In the genomic region with DNA sequence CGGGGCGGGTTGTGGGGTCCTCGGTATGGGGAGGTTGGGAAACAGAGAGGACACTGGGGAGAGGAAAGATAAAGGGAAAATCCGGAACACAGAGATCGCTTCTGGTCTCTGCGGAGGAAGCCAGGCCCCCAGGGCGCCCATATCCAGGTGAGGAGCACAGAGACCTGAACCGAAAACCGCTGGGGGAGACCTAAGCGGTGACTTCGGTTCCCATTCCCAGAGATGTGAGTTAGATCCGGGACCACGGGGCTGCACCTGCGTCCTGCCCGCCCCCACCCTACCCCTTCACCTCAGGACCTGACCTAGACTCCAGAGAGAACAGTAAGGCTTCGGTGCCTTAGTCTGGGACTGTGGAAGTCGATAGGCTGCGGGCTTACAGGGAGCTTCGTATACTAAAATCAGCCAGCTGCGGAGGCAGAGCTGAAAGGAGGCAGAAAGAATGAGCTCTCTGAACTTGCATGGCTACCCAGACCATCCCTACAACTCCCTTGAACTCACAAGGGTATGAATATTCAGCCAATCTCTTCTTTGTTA, we compare ENCODE assay signal across 8 cellular contexts. TPM values are rescaled to one million over a fixed set of nuclear protein-coding genes. Genes with fewer than 3 reads are reported as not detected.
DNase-seq lines count a peak whose midpoint lies in the region; ATAC-seq and TF ChIP-seq lines count a peak whose summit lies in the region.

No MANE protein-coding gene starts in this region.

- in situ Hi-C loops in Panc1 (cut with HindIII; ENCODE audit: low pct_unique_long_range_greater_than_20kb, low sequenced_read_pairs), result no loop called here

- DNase-seq in AG10803 (ENCODE audit: low read depth) (no peak), Panc1 (ENCODE audit: low read depth, low spot score) (no peak), endodermal cell (no peak), occipital lobe (lab: John Stamatoyannopoulos, UW) (no peak)
- no peak for DNase-seq in naive thymus-derived CD4-positive, alpha-beta T cell

- intact Hi-C loops in Panc1 (cut with micrococcal nuclease; ENCODE audit: unreplicated experiment), result no loop called here
- intact Hi-C loops in naive thymus-derived CD4-positive, alpha-beta T cell (cut with micrococcal nuclease), result loop anchor here (1.0 to 10.0 kb wide), 16 partner anchors 43 to 1531 kb away; a partner anchor contains a TSS

- 3 to 5% methylated on average over 13 to 20 of the region's 20 CpGs for WGBS in endodermal cell (ENCODE audit: insufficient coverage in 1 of 2, insufficient read length in 1 of 2), 2 experiments

- POLR2A ChIA-PET in Panc1 (lab: Charles Lee), result no interaction called here
- POLR2A ChIA-PET in naive thymus-derived CD4-positive, alpha-beta T cell (lab: Charles Lee), result interaction anchor here (0.5 to 1.4 kb wide), 5 partner anchors 280 to 431 kb away, joined by 3 to 4 read pairs (median 3); a partner anchor contains a TSS

- H3K9me3 ChIP-seq in Panc1 (ENCODE audit: control insufficient read depth, insufficient read depth, low read depth, low read length), result no peaks in the 10 kb centered on the region
- H3K9me3 ChIP-seq in endodermal cell (ENCODE audit: control insufficient read depth, low read length), result no peaks in the 10 kb centered on the region
- no peaks in the 10 kb centered on the region for H3K9me3 ChIP-seq in naive thymus-derived CD4-positive, alpha-beta T cell (ENCODE audit: control insufficient read depth in 2 of 3, low read length in 3 of 3)

- peak overlapping the region; percentile 92 for H3K4me3 ChIP-seq in AG10803 (ENCODE audit: low read length)
- H3K4me3 ChIP-seq in Panc1 (ENCODE audit: low read depth in 2 of 2, low read length in 2 of 2), result peak overlapping the region; percentile 90
- peak overlapping the region; percentile 100 for H3K4me3 ChIP-seq in endodermal cell (ENCODE audit: low read length)
- peak overlapping the region; percentile 71 for H3K4me3 ChIP-seq in naive thymus-derived CD4-positive, alpha-beta T cell (ENCODE audit: low read length)

- peaks cover 2% of the 10 kb centered on the region for H3K36me3 Mint-ChIP-seq in endodermal cell (ENCODE audit: low read depth)
- H3K36me3 Mint-ChIP-seq in naive thymus-derived CD4-positive, alpha-beta T cell, result peaks cover 0 to 9% (median 3%) of the 10 kb centered on the region in 5 donors

- peaks cover 27% of the 10 kb centered on the region for H3K4me1 ChIP-seq in Panc1 (ENCODE audit: control insufficient read depth, insufficient read depth, low read length)
- H3K4me1 ChIP-seq in endodermal cell (ENCODE audit: control insufficient read depth, insufficient read depth, low read length), result peaks cover 2% of the 10 kb centered on the region
- H3K4me1 ChIP-seq in naive thymus-derived CD4-positive, alpha-beta T cell (ENCODE audit: control insufficient read depth in 2 of 2, insufficient read depth in 2 of 2, low read length in 2 of 2), result peaks cover 18 to 47% of the 10 kb centered on the region in 2 donors

- H3K27ac ChIP-seq in Panc1 (ENCODE audit: low read length) (peak overlapping the region; percentile 90), endodermal cell (ENCODE audit: low read depth, low read length) (peak overlapping the region; percentile 88)
- peak overlapping the region; percentile 99 for H3K27ac ChIP-seq in naive thymus-derived CD4-positive, alpha-beta T cell (ENCODE audit: low read depth, low read length)

- no peaks in the 10 kb centered on the region for H3K27me3 ChIP-seq in Panc1 (ENCODE audit: control insufficient read depth, insufficient read depth, low read length)
- H3K27me3 ChIP-seq in endodermal cell (ENCODE audit: control insufficient read depth, insufficient read depth, low read length, poor library complexity, severe bottlenecking), result no peaks in the 10 kb centered on the region
- no peaks in the 10 kb centered on the region for H3K27me3 ChIP-seq in naive thymus-derived CD4-positive, alpha-beta T cell (ENCODE audit: control insufficient read depth in 2 of 2, insufficient read depth in 2 of 2, low read length in 2 of 2)

- H3K27ac Mint-ChIP-seq in endodermal cell, result peak overlapping the region; percentile 99
- H3K27ac Mint-ChIP-seq in naive thymus-derived CD4-positive, alpha-beta T cell, result peak overlapping the region; percentile 94 to 100 (median 96)

- TF ChIP-seq CTCF in AG10803 (conservative IDR thresholded peaks at IDR 0.05; ENCODE audit: low read length) (no peak), Panc1 (IDR thresholded peaks at IDR 0.05) (no peak), endodermal cell (conservative IDR thresholded peaks at IDR 0.05) (no peak)

- H3K4me3 Mint-ChIP-seq in endodermal cell, result peak overlapping the region; percentile 99
- peak overlapping the region; percentile 94 to 100 (median 99) for H3K4me3 Mint-ChIP-seq in naive thymus-derived CD4-positive, alpha-beta T cell

- no peaks in the 10 kb centered on the region for H3K27me3 Mint-ChIP-seq in endodermal cell (ENCODE audit: insufficient read depth)
- no peaks in the 10 kb centered on the region for H3K27me3 Mint-ChIP-seq in naive thymus-derived CD4-positive, alpha-beta T cell

- H3K4me1 Mint-ChIP-seq in endodermal cell, result peaks cover 18% of the 10 kb centered on the region
- peaks cover 34 to 54% (median 45%) of the 10 kb centered on the region in 7 donors for H3K4me1 Mint-ChIP-seq in naive thymus-derived CD4-positive, alpha-beta T cell

- TSS peak; percentile 93 for BruUV-seq in Panc1 (replicated peaks; lab: Mats Ljungman, UMichigan)

- H3K36me3 ChIP-seq in Panc1 (ENCODE audit: control insufficient read depth, insufficient read depth, low read length), result no peaks in the 10 kb centered on the region; the same call in 1 of the 2 replicates
- H3K36me3 ChIP-seq in endodermal cell (ENCODE audit: control insufficient read depth, insufficient read depth, low read length), result peaks cover 2% of the 10 kb centered on the region
- peaks cover 0 to 11% (median 0%) of the 10 kb centered on the region in 3 experiments for H3K36me3 ChIP-seq in naive thymus-derived CD4-positive, alpha-beta T cell (ENCODE audit: control insufficient read depth in 2 of 3, insufficient read depth in 3 of 3, low read length in 3 of 3)

- ATAC-seq in GM18868 (IDR thresholded peaks at IDR 0.05; ENCODE audit: unreplicated experiment) (peak; percentile 7), HG03135 (IDR thresholded peaks at IDR 0.05; ENCODE audit: unreplicated experiment) (peak; percentile 7), Panc1 (peak; percentile 46), HG02970 (IDR thresholded peaks at IDR 0.05; ENCODE audit: low FRiP score, unreplicated experiment) (no peak)
- peak; percentile 39 for ATAC-seq in naive thymus-derived CD4-positive, alpha-beta T cell

- no peaks in the 10 kb centered on the region for H3K9me3 Mint-ChIP-seq in endodermal cell
- H3K9me3 Mint-ChIP-seq in naive thymus-derived CD4-positive, alpha-beta T cell, result no peaks in the 10 kb centered on the region

- CTCF ChIA-PET in Panc1 (lab: Charles Lee), result interaction anchor here (0.7 to 1.3 kb wide), 4 partner anchors 36 to 257 kb away, joined by 3 to 8 read pairs (median 4); no protein-coding TSS in a partner anchor
- CTCF ChIA-PET in naive thymus-derived CD4-positive, alpha-beta T cell (lab: Charles Lee), result interaction anchor here (0.5 to 2.1 kb wide), 5 partner anchors 11 to 255 kb away, joined by 3 to 10 read pairs (median 4); no protein-coding TSS in a partner anchor

- H3K9ac ChIP-seq in endodermal cell (ENCODE audit: extremely low read depth, low read length, poor library complexity, severe bottlenecking), result peak overlapping the region; percentile 90

RNA-seq across cellular contexts. Expression of a gene that starts 0.5 kb away (rescaled TPM):
- total RNA-seq in Panc1 (2021; ENCODE audit: unreplicated experiment) (34.9 TPM), endodermal cell (10 to 100 TPM; 22.9 to 28.7 TPM), occipital lobe (90.6 TPM)
- 9.1 TPM for polyA plus RNA-seq in Panc1 (2012; ENCODE audit: insufficient read length)
- 20.5 TPM for polyA plus RNA-seq in endodermal cell (2013, experiment 1 of 2)
- polyA plus RNA-seq in endodermal cell (2013, experiment 2 of 2), result 20.1 TPM
- 10 to 100 TPM; 36.4 to 58.8 (median 46.6) TPM for total RNA-seq in naive thymus-derived CD4-positive, alpha-beta T cell
- polyA plus RNA-seq in naive thymus-derived CD4-positive, alpha-beta T cell, result 10 to 100 TPM; 17.6 to 24.9 TPM

RNA-seq across cellular contexts. Expression of a gene that starts 50.5 kb away (rescaled TPM):
- total RNA-seq in Panc1 (2021; ENCODE audit: unreplicated experiment) (not detected), endodermal cell (1 to 10 TPM in 1 of 2 donors, under 1 TPM in 1; 0.49 to 2.2 TPM), occipital lobe (not detected)
- not detected for polyA plus RNA-seq in Panc1 (2012; ENCODE audit: insufficient read length)
- polyA plus RNA-seq in endodermal cell (2013, experiment 1 of 2), result 0.39 TPM
- polyA plus RNA-seq in endodermal cell (2013, experiment 2 of 2), result 0.62 TPM
- not detected for total RNA-seq in naive thymus-derived CD4-positive, alpha-beta T cell
- not detected for polyA plus RNA-seq in naive thymus-derived CD4-positive, alpha-beta T cell
